ENCODE assay signal across 26 cellular contexts in the genomic region with DNA sequence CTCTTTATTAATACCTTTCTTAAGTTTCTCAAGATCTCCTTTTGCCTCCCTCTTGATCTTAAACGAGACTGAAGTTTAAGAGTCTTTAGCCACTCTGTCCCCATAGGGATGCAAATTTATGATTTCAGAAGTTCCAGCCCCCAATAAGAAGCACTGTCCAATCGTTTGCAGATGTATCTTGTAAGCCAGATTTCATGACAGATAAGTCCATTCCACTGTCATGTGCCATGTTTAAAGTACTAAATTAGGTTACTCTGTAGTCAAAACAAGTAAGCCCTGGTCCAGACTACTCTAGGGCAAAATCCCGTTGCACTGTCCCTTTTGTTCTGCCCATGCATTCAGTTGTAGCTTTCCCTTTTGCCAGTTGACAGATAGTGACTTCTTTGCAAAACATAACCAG.
"Had no signal": no experiment of that assay in that cellular context is flagged by ENCODE, and none has a peak within 500 bp of the region (broad histone marks: within the 10 kb centered on the region; RNA-seq: fewer than 3 reads in every experiment).

No MANE protein-coding gene starts in this region.

- H3K4me1 Mint-ChIP-seq: activated CD4-positive, alpha-beta T cell treated with anti-CD3 and anti-CD28 coated beads, Interleukin-2, amount 10 ng/mL, durations not matched to agents 7 days and 5 days; central memory CD8-positive, alpha-beta T cell; T-helper 17 cell had no signal

- H3K36me3 ChIP-seq: MG63 had no signal

- H3K27me3 Mint-ChIP-seq: activated CD4-positive, alpha-beta memory T cell treated with anti-CD3 and anti-CD28 coated beads for 36 hours; activated CD4-positive, alpha-beta T cell treated with anti-CD3 and anti-CD28 coated beads, Interleukin-2, amount 10 ng/mL, durations not matched to agents 7 days and 5 days; activated naive CD8-positive, alpha-beta T cell; brain; central memory CD8-positive, alpha-beta T cell; T-helper 17 cell had no signal

- ATAC-seq: activated T-cell treated with anti-CD3 and anti-CD28 coated beads, Interleukin-2, amount 50 U/mL, for 4 hours; T-helper 17 cell had no signal

- H3K27ac ChIP-seq: VCaP had no signal

- H3K9me3 Mint-ChIP-seq: central memory CD8-positive, alpha-beta T cell had no signal

- H3K9me3 ChIP-seq: MG63 had no signal

- H3K4me3 ChIP-seq: MG63 had no signal

- DNase-seq: activated CD4-positive, alpha-beta memory T cell treated with anti-CD3 and anti-CD28 coated beads for 36 hours; activated CD4-positive, alpha-beta T cell treated with anti-CD3 and anti-CD28 coated beads, Interleukin-2, amount 10 ng/mL, durations not matched to agents 7 days and 5 days; activated CD4-positive, CD25-positive, alpha-beta regulatory T cell; activated CD8-positive, alpha-beta memory T cell treated with anti-CD3 and anti-CD28 coated beads for 24 hours; activated effector memory CD4-positive, alpha-beta T cell treated with anti-CD3 and anti-CD28 coated beads, Interleukin-2, amount 50 U/mL, for 16 hours; activated naive CD4-positive, alpha-beta T cell treated with anti-CD3 and anti-CD28 coated beads for 36 hours; activated T-cell treated with anti-CD3 and anti-CD28 coated beads, Interleukin-2, amount 50 U/mL, for 4 hours; amygdala; MG63; MV-4-11; NCI-H1092 treated with DMSO at 0.1 percent for 48 hours; NCI-H1417 treated with DMSO at 0.1 percent for 48 hours; NCI-H1694; NCI-H2029; NCI-H2107; NCI-H2171 treated with DMSO at 0.1 percent for 48 hours; NCI-H226; NCI-H526; NCI-H82; SIG-M5; T-helper 17 cell; T-helper 9 cell had no signal

- H3K27me3 ChIP-seq: MG63 had no signal

- H3K27ac Mint-ChIP-seq: activated CD4-positive, alpha-beta memory T cell treated with anti-CD3 and anti-CD28 coated beads for 36 hours; activated CD4-positive, alpha-beta T cell treated with anti-CD3 and anti-CD28 coated beads, Interleukin-2, amount 10 ng/mL, durations not matched to agents 7 days and 5 days; activated naive CD4-positive, alpha-beta T cell treated with anti-CD3 and anti-CD28 coated beads for 36 hours; activated naive CD8-positive, alpha-beta T cell; T-helper 17 cell had no signal

- H3K4me3 Mint-ChIP-seq: activated CD4-positive, alpha-beta memory T cell treated with anti-CD3 and anti-CD28 coated beads for 36 hours; activated CD4-positive, alpha-beta T cell treated with anti-CD3 and anti-CD28 coated beads, Interleukin-2, amount 10 ng/mL, durations not matched to agents 7 days and 5 days; activated naive CD4-positive, alpha-beta T cell treated with anti-CD3 and anti-CD28 coated beads for 36 hours; activated naive CD8-positive, alpha-beta T cell; activated T-cell treated with anti-CD3 and anti-CD28 coated beads, Interleukin-2, amount 50 U/mL, for 4 hours; brain; central memory CD8-positive, alpha-beta T cell; T-helper 17 cell had no signal
